Comparison of ENCODE assay signal across 28 cellular contexts in the genomic region with DNA sequence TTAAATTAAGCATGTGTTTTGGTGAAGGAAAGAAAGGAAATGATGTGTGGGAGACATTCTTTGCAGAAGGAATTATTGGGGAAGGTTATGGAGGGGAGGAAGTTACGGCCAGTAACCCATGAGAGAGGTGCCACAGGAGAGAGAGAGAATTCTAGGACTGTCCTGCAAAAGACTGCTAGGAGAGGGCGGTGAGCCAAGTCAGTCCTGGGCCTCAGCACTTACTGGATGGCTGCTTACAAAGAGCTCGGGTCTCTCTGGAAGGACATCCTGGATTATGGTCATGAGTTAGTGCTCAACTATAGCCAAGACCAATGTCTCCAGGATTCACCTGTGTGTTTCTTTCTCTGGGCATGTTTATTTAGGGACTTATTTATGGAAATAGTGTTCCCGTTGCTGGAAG.
DNase-seq lines count a peak whose midpoint lies in the region; ATAC-seq, FAIRE-seq and TF ChIP-seq lines count a peak whose summit lies in the region.
"Had no signal": no experiment of that assay in that cellular context is flagged by ENCODE, and none has a peak within 500 bp of the region (broad histone marks: within the 10 kb centered on the region; RNA-seq: fewer than 3 reads in every experiment).

No MANE protein-coding gene starts in this region.

- no peak overlapping the region for H3K27ac ChIP-seq in pancreas
- H3K27ac ChIP-seq in tibial nerve, result no peak overlapping the region
- H3K27ac ChIP-seq: C4-2B, epithelial cell of prostate, skin epidermis had no signal

- intact Hi-C loops in sciatic nerve (cut with DNase I), result no loop called here
- intact Hi-C loops in pancreas (cut with DNase I), result no loop called here

- H3K4me3 ChIP-seq in choroid plexus epithelial cell (ENCODE audit: low read depth, low read length) (no peak overlapping the region), pancreas (no peak overlapping the region), tibial nerve (no peak overlapping the region)
- H3K4me3 ChIP-seq: HAP-1, mucosa of descending colon, skin epidermis had no signal

- H3K9me3 Mint-ChIP-seq in T-helper 2 cell treated with Interferon-gamma antibody and Interleukin-4, amounts not matched to agents 5 μg/mL and 100 μg/mL, for 36 hours, result no peaks in the 10 kb centered on the region
- H3K9me3 Mint-ChIP-seq: activated T-helper 2 cell treated with anti-CD3 and anti-CD28 coated beads, Interferon-gamma antibody, Interleukin-2, Interleukin-4, amounts not matched to agents 10 μg/mL and 5 μg/mL and 100 μg/mL, durations not matched to agents 14 hours and 24 hours and 36 hours; neural crest cell had no signal

- H3K36me3 ChIP-seq in pancreas (no peaks in the 10 kb centered on the region), tibial nerve (no peaks in the 10 kb centered on the region)
- H3K36me3 ChIP-seq: HAP-1 had no signal

- H3K27me3 ChIP-seq in pancreas, result no peaks in the 10 kb centered on the region
- no peaks in the 10 kb centered on the region for H3K27me3 ChIP-seq in tibial nerve

- H3K9me3 ChIP-seq in pancreas (no peaks in the 10 kb centered on the region), tibial nerve (no peaks in the 10 kb centered on the region)
- H3K9me3 ChIP-seq: HAP-1, mucosa of descending colon had no signal

- H3K4me3 Mint-ChIP-seq in T-helper 2 cell treated with Interferon-gamma antibody and Interleukin-4, amounts not matched to agents 5 μg/mL and 100 μg/mL, for 36 hours, result no peak overlapping the region
- H3K4me3 Mint-ChIP-seq: activated naive CD8-positive, alpha-beta T cell; neural crest cell had no signal

- DNase-seq in EH (ENCODE audit: low read depth) (peak; percentile 42), choroid plexus epithelial cell (ENCODE audit: low read depth) (peak; percentile 34), left lobe of liver (ENCODE audit: low spot score) (no peak), sciatic nerve (ENCODE audit: low spot score) (no peak), pancreas (no peak), tibial nerve (ENCODE audit: low spot score in 2 of 2) (no peak), NCI-H128 (lab: John Stamatoyannopoulos, UW; ENCODE audit: unreplicated experiment) (no peak)
- DNase-seq in T-helper 2 cell treated with Interferon-gamma antibody and Interleukin-4, amounts not matched to agents 5 μg/mL and 100 μg/mL, for 36 hours (ENCODE audit: low spot score), result no peak
- DNase-seq: ACHN; activated CD4-positive, alpha-beta T cell treated with anti-CD3 and anti-CD28 coated beads, Interleukin-2, amount 50 U/mL, for 48 hours; activated CD4-positive, CD25-positive, alpha-beta regulatory T cell; activated CD8-positive, alpha-beta memory T cell treated with anti-CD3 and anti-CD28 coated beads, Interleukin-2, amount 50 U/mL, for 4 hours; cerebellar nuclear complex; EL; mucosa of descending colon; NCI-H1092; NCI-H1930; NCI-H226; NCI-H748 treated with DMSO at 0.1 percent for 48 hours; T1000 had no signal

- no peak for TF ChIP-seq POLR2A in tibial nerve (IDR thresholded peaks at IDR 0.05)

- H3K27ac Mint-ChIP-seq in T-helper 2 cell treated with Interferon-gamma antibody and Interleukin-4, amounts not matched to agents 5 μg/mL and 100 μg/mL, for 36 hours, result no peak overlapping the region
- H3K27ac Mint-ChIP-seq: activated naive CD8-positive, alpha-beta T cell; activated T-helper 2 cell treated with anti-CD3 and anti-CD28 coated beads, Interferon-gamma antibody, Interleukin-2, Interleukin-4, amounts not matched to agents 10 μg/mL and 5 μg/mL and 100 μg/mL, durations not matched to agents 14 hours and 24 hours and 36 hours had no signal

- WGBS in pancreas, 2 donors, result 80 to 86% methylated on average over 4 of the region's 4 CpGs
- WGBS in tibial nerve, 2 donors, result 68 to 71% methylated on average over 4 of the region's 4 CpGs

- ATAC-seq in left lobe of liver, result peak; percentile 82
- peak; percentile 65 for ATAC-seq in sciatic nerve
- ATAC-seq in pancreas, result no peak
- ATAC-seq: mucosa of descending colon had no signal

- peaks cover 6% of the 10 kb centered on the region for H3K4me1 Mint-ChIP-seq in T-helper 2 cell treated with Interferon-gamma antibody and Interleukin-4, amounts not matched to agents 5 μg/mL and 100 μg/mL, for 36 hours (ENCODE audit: low read depth)
- H3K4me1 Mint-ChIP-seq: neural crest cell had no signal

- TF ChIP-seq CTCF in choroid plexus epithelial cell (conservative IDR thresholded peaks at IDR 0.05; ENCODE audit: low read depth, low read length) (no peak), pancreas (IDR thresholded peaks at IDR 0.05) (no peak), tibial nerve (IDR thresholded peaks at IDR 0.05) (no peak)

- peaks cover 9% of the 10 kb centered on the region for H3K27me3 Mint-ChIP-seq in T-helper 2 cell treated with Interferon-gamma antibody and Interleukin-4, amounts not matched to agents 5 μg/mL and 100 μg/mL, for 36 hours (ENCODE audit: low read depth)
- H3K27me3 Mint-ChIP-seq: activated naive CD8-positive, alpha-beta T cell had no signal

- no peaks in the 10 kb centered on the region for H3K36me3 Mint-ChIP-seq in T-helper 2 cell treated with Interferon-gamma antibody and Interleukin-4, amounts not matched to agents 5 μg/mL and 100 μg/mL, for 36 hours (ENCODE audit: low read depth)
- H3K36me3 Mint-ChIP-seq: activated naive CD8-positive, alpha-beta T cell had no signal

- H3K4me1 ChIP-seq in pancreas (peaks cover 0 to 23% (median 8%) of the 10 kb centered on the region in 3 donors), tibial nerve (peaks cover 0 to 12% (median 0%) of the 10 kb centered on the region in 4 donors)

- FAIRE-seq in pancreas (lab: Jason Lieb, UNC), result no peak
- FAIRE-seq: GM12892 had no signal

- no peak for TF ChIP-seq EP300 in tibial nerve (IDR thresholded peaks at IDR 0.05)

Comparison
In these comparisons a context has a peak if more than half of its experiments do, and no peak if none do; other contexts are left out.
1. DNase-seq: peak in EH (single experiment) and choroid plexus epithelial cell (single experiment); none in left lobe of liver (single experiment), sciatic nerve (single experiment), pancreas (0 of 6), T-helper 2 cell treated with Interferon-gamma antibody and Interleukin-4, amounts not matched to agents 5 μg/mL and 100 μg/mL, for 36 hours (single experiment), tibial nerve (0 of 2) and NCI-H128 (single experiment).
2. ATAC-seq: peak in left lobe of liver (single experiment) and sciatic nerve (single experiment); none in pancreas (0 of 4).